18 cellular contexts compared by ENCODE assay signal in genomic region chr2:127157114-127157513, GRCh38. TPM values are rescaled to one million over a fixed set of nuclear protein-coding genes. Genes with fewer than 3 reads are reported as not detected.
A peak's percentile ranks its signal among the peaks of the same experiment; 100 is the strongest.
DNase-seq lines count a peak whose midpoint lies in the region; ATAC-seq, FAIRE-seq and TF ChIP-seq lines count a peak whose summit lies in the region.
"Had no signal": no experiment of that assay in that cellular context is flagged by ENCODE, and none has a peak within 500 bp of the region (broad histone marks: within the 10 kb centered on the region; RNA-seq: fewer than 3 reads in every experiment).

No MANE protein-coding gene starts in this region.

- no peak for DNase-seq in activated naive CD4-positive, alpha-beta T cell treated with anti-CD3 and anti-CD28 coated beads, Interleukin-2, amount 10 ng/mL, durations not matched to agents 7 days and 5 days
- DNase-seq in activated naive CD4-positive, alpha-beta T cell treated with anti-CD3 and anti-CD28 coated beads, Interleukin-2, amount 50 U/mL, for 72 hours (ENCODE audit: low spot score in 2 of 2), result no peak
- DNase-seq in memory B cell (ENCODE audit: low spot score in 2 of 2) (no peak), uterus (no peak), kidney (no peak)
- no peak for DNase-seq in activated naive CD8-positive, alpha-beta T cell treated with anti-CD3 and anti-CD28 coated beads, Interleukin-2, amount 50 U/mL, for 24 hours
- DNase-seq in CD4-positive, alpha-beta T cell, result no peak
- DNase-seq: DND-41, NCI-H1105, NCI-H1694 treated with DMSO at 0.1 percent for 48 hours, NCI-H2107, NCI-H2227 treated with DMSO at 0.1 percent for 48 hours had no signal

- H3K9me3 Mint-ChIP-seq in activated naive CD4-positive, alpha-beta T cell treated with anti-CD3 and anti-CD28 coated beads, Interleukin-2, amount 10 ng/mL, durations not matched to agents 7 days and 5 days, result no peaks in the 10 kb centered on the region
- H3K9me3 Mint-ChIP-seq in activated naive CD4-positive, alpha-beta T cell treated with anti-CD3 and anti-CD28 coated beads, Interleukin-2, amount 50 U/mL, for 72 hours, result no peaks in the 10 kb centered on the region
- H3K9me3 Mint-ChIP-seq in memory B cell, result no peaks in the 10 kb centered on the region
- no peaks in the 10 kb centered on the region for H3K9me3 Mint-ChIP-seq in activated naive CD8-positive, alpha-beta T cell treated with anti-CD3 and anti-CD28 coated beads, Interleukin-2, amount 50 U/mL, for 24 hours
- H3K9me3 Mint-ChIP-seq in CD4-positive, alpha-beta T cell, result no peaks in the 10 kb centered on the region
- H3K9me3 Mint-ChIP-seq: IgD-negative memory B cell had no signal

- peak overlapping the region; percentile 19 for H3K27ac Mint-ChIP-seq in activated naive CD4-positive, alpha-beta T cell treated with anti-CD3 and anti-CD28 coated beads, Interleukin-2, amount 10 ng/mL, durations not matched to agents 7 days and 5 days
- no peak overlapping the region for H3K27ac Mint-ChIP-seq in activated naive CD4-positive, alpha-beta T cell treated with anti-CD3 and anti-CD28 coated beads, Interleukin-2, amount 50 U/mL, for 72 hours
- peak overlapping the region; percentile 82 for H3K27ac Mint-ChIP-seq in memory B cell
- no peak overlapping the region for H3K27ac Mint-ChIP-seq in activated naive CD8-positive, alpha-beta T cell treated with anti-CD3 and anti-CD28 coated beads, Interleukin-2, amount 50 U/mL, for 24 hours
- no peak overlapping the region for H3K27ac Mint-ChIP-seq in CD4-positive, alpha-beta T cell
- H3K27ac Mint-ChIP-seq: IgD-negative memory B cell had no signal

- no peaks in the 10 kb centered on the region for H3K4me1 Mint-ChIP-seq in activated naive CD4-positive, alpha-beta T cell treated with anti-CD3 and anti-CD28 coated beads, Interleukin-2, amount 10 ng/mL, durations not matched to agents 7 days and 5 days
- peaks cover 16% of the 10 kb centered on the region for H3K4me1 Mint-ChIP-seq in memory B cell
- H3K4me1 Mint-ChIP-seq in activated naive CD8-positive, alpha-beta T cell treated with anti-CD3 and anti-CD28 coated beads, Interleukin-2, amount 50 U/mL, for 24 hours, result peaks cover 7% of the 10 kb centered on the region
- H3K4me1 Mint-ChIP-seq in CD4-positive, alpha-beta T cell (ENCODE audit: low read depth), result no peaks in the 10 kb centered on the region

- peaks cover 32% of the 10 kb centered on the region for H3K27me3 Mint-ChIP-seq in activated naive CD4-positive, alpha-beta T cell treated with anti-CD3 and anti-CD28 coated beads, Interleukin-2, amount 10 ng/mL, durations not matched to agents 7 days and 5 days
- H3K27me3 Mint-ChIP-seq in memory B cell, result no peaks in the 10 kb centered on the region
- no peaks in the 10 kb centered on the region for H3K27me3 Mint-ChIP-seq in activated naive CD8-positive, alpha-beta T cell treated with anti-CD3 and anti-CD28 coated beads, Interleukin-2, amount 50 U/mL, for 24 hours
- H3K27me3 Mint-ChIP-seq in CD4-positive, alpha-beta T cell, result no peaks in the 10 kb centered on the region

- TF ChIP-seq CTCF in uterus (IDR thresholded peaks at IDR 0.05), result no peak
- TF ChIP-seq CTCF in kidney (IDR thresholded peaks at IDR 0.05; ENCODE audit: borderline replicate concordance, extremely low read depth, insufficient read depth), result no peak
- TF ChIP-seq CTCF in CD4-positive, alpha-beta T cell (IDR thresholded peaks at IDR 0.05), result no peak

- TF ChIP-seq POLR2A in uterus (IDR thresholded peaks at IDR 0.05), result no peak

- H3K36me3 Mint-ChIP-seq in activated naive CD4-positive, alpha-beta T cell treated with anti-CD3 and anti-CD28 coated beads, Interleukin-2, amount 10 ng/mL, durations not matched to agents 7 days and 5 days, result no peaks in the 10 kb centered on the region
- H3K36me3 Mint-ChIP-seq in activated naive CD4-positive, alpha-beta T cell treated with anti-CD3 and anti-CD28 coated beads, Interleukin-2, amount 50 U/mL, for 72 hours, result peaks cover 0 to 4% of the 10 kb centered on the region in 2 donors
- no peaks in the 10 kb centered on the region for H3K36me3 Mint-ChIP-seq in memory B cell
- H3K36me3 Mint-ChIP-seq in activated naive CD8-positive, alpha-beta T cell treated with anti-CD3 and anti-CD28 coated beads, Interleukin-2, amount 50 U/mL, for 24 hours (ENCODE audit: low read depth), result no peaks in the 10 kb centered on the region
- no peaks in the 10 kb centered on the region for H3K36me3 Mint-ChIP-seq in CD4-positive, alpha-beta T cell (ENCODE audit: low read depth)

- H3K9me3 ChIP-seq in skeletal muscle satellite cell (replicated peaks; ENCODE audit: low read length) (no peaks in the 10 kb centered on the region), uterus (no peaks in the 10 kb centered on the region), kidney (ENCODE audit: control insufficient read depth in 1 of 2, low read length in 2 of 2) (no peaks in the 10 kb centered on the region)
- H3K9me3 ChIP-seq in CD4-positive, alpha-beta T cell (ENCODE audit: control insufficient read depth, low read length), result no peaks in the 10 kb centered on the region
- H3K9me3 ChIP-seq: HAP-1 had no signal

- CTCF ChIA-PET in activated naive CD4-positive, alpha-beta T cell treated with anti-CD3 and anti-CD28 coated beads, Interleukin-2, amount 10 ng/mL, durations not matched to agents 7 days and 5 days (lab: Charles Lee), result no interaction called here
- CTCF ChIA-PET in CD4-positive, alpha-beta T cell (lab: Charles Lee), result no interaction called here

- H3K4me1 ChIP-seq in skeletal muscle satellite cell (ENCODE audit: control insufficient read depth, insufficient read depth, low read length), result peaks cover 52% of the 10 kb centered on the region
- H3K4me1 ChIP-seq in uterus, result peaks cover 7 to 13% of the 10 kb centered on the region in 2 donors
- H3K4me1 ChIP-seq in kidney (ENCODE audit: control insufficient read depth in 1 of 2, insufficient read depth in 1 of 2, low read depth in 1 of 2, low read length in 2 of 2), result peaks cover 18 to 24% of the 10 kb centered on the region in 2 donors
- H3K4me1 ChIP-seq: HAP-1 had no signal

- FAIRE-seq in kidney (lab: Jason Lieb, UNC), result no peak
- FAIRE-seq: G401.6, GM18507 had no signal

- H3K36me3 ChIP-seq in skeletal muscle satellite cell (ENCODE audit: insufficient read depth, low read length), result no peaks in the 10 kb centered on the region
- H3K36me3 ChIP-seq in uterus, result no peaks in the 10 kb centered on the region
- no peaks in the 10 kb centered on the region for H3K36me3 ChIP-seq in kidney (ENCODE audit: control insufficient read depth in 1 of 2, insufficient read depth in 2 of 2, low read length in 2 of 2)
- H3K36me3 ChIP-seq: HAP-1 had no signal

- H3K27me3 ChIP-seq in skeletal muscle satellite cell (ENCODE audit: control insufficient read depth, insufficient read depth, low read length) (no peaks in the 10 kb centered on the region), uterus (no peaks in the 10 kb centered on the region)
- no peaks in the 10 kb centered on the region for H3K27me3 ChIP-seq in CD4-positive, alpha-beta T cell (ENCODE audit: control insufficient read depth, insufficient read depth, low read length)

- H3K27ac ChIP-seq in uterus (peak overlapping the region; percentile 83 to 88), kidney (ENCODE audit: low read depth in 2 of 2, low read length in 2 of 2) (no peak overlapping the region)
- no peak overlapping the region for H3K27ac ChIP-seq in CD4-positive, alpha-beta T cell (ENCODE audit: low read depth, low read length)

- H3K4me3 ChIP-seq in skeletal muscle satellite cell (ENCODE audit: low read length) (no peak overlapping the region), uterus (no peak overlapping the region), kidney (ENCODE audit: low read length in 2 of 2) (no peak overlapping the region)
- H3K4me3 ChIP-seq: HAP-1 had no signal

- POLR2A ChIA-PET in CD4-positive, alpha-beta T cell (lab: Charles Lee), result no interaction called here

- H3K4me3 Mint-ChIP-seq in activated naive CD4-positive, alpha-beta T cell treated with anti-CD3 and anti-CD28 coated beads, Interleukin-2, amount 10 ng/mL, durations not matched to agents 7 days and 5 days, result no peak overlapping the region
- H3K4me3 Mint-ChIP-seq in memory B cell, result no peak overlapping the region
- no peak overlapping the region for H3K4me3 Mint-ChIP-seq in activated naive CD8-positive, alpha-beta T cell treated with anti-CD3 and anti-CD28 coated beads, Interleukin-2, amount 50 U/mL, for 24 hours
- H3K4me3 Mint-ChIP-seq in CD4-positive, alpha-beta T cell, result no peak overlapping the region

- ATAC-seq in activated naive CD4-positive, alpha-beta T cell treated with anti-CD3 and anti-CD28 coated beads, Interleukin-2, amount 50 U/mL, for 72 hours, result no peak
- no peak for ATAC-seq in memory B cell (ENCODE audit: low read depth)
- no peak for ATAC-seq in activated naive CD8-positive, alpha-beta T cell treated with anti-CD3 and anti-CD28 coated beads, Interleukin-2, amount 50 U/mL, for 24 hours
- no peak for ATAC-seq in CD4-positive, alpha-beta T cell (ENCODE audit: poor library complexity)
- ATAC-seq: Panc1 had no signal

- H3K9ac ChIP-seq in skeletal muscle satellite cell (ENCODE audit: low read depth, low read length) (no peak overlapping the region), kidney (ENCODE audit: low read length in 2 of 2) (no peak overlapping the region)

- peak overlapping the region; percentile 4 for H3K4me2 ChIP-seq in skeletal muscle satellite cell (ENCODE audit: low read length)

- intact Hi-C loops in uterus (cut with DNase I; ENCODE audit: low total_unique reads) (no loop called here), kidney (cut with DNase I) (no loop called here)
- intact Hi-C loops in CD4-positive, alpha-beta T cell (cut with DNase I, micrococcal nuclease), result no loop called here

RNA-seq across cellular contexts. Expression of gene BIN1, which starts 50.2 kb away (rescaled TPM):
- 10 to 100 TPM; 43.0 to 98.3 TPM for total RNA-seq in activated naive CD4-positive, alpha-beta T cell treated with anti-CD3 and anti-CD28 coated beads, Interleukin-2, amount 50 U/mL, for 72 hours
- total RNA-seq in skeletal muscle satellite cell (2012; rRNA removed), result 103 and 112 TPM in 2 replicates
- total RNA-seq in uterus, result 100 to 1,000 TPM in 1 of 4 donors, 10 to 100 TPM in 3; 41.5 to 112 (median 57.8) TPM
- 121 TPM for total RNA-seq in kidney
- polyA plus RNA-seq in kidney (ENCODE audit: insufficient read depth, low read depth, low replicate concordance), result 167 TPM
- total RNA-seq in CD4-positive, alpha-beta T cell, result 100 to 1,000 TPM in 1 of 2 experiments, 10 to 100 TPM in 1; 98.8 to 104 TPM

Comparison
In these comparisons a context has a peak if more than half of its experiments do, and no peak if none do; other contexts are left out.
1. H3K27ac Mint-ChIP-seq: peak in activated naive CD4-positive, alpha-beta T cell treated with anti-CD3 and anti-CD28 coated beads, Interleukin-2, amount 10 ng/mL, durations not matched to agents 7 days and 5 days (single experiment) and memory B cell (single experiment); none in activated naive CD4-positive, alpha-beta T cell treated with anti-CD3 and anti-CD28 coated beads, Interleukin-2, amount 50 U/mL, for 72 hours (0 of 2), activated naive CD8-positive, alpha-beta T cell treated with anti-CD3 and anti-CD28 coated beads, Interleukin-2, amount 50 U/mL, for 24 hours (single experiment) and CD4-positive, alpha-beta T cell (single experiment).
2. H3K27ac ChIP-seq: peak in uterus (2 of 2); none in kidney (0 of 2) and CD4-positive, alpha-beta T cell (single experiment).